ENCODE assay signal across 3 cellular contexts in the genomic region with DNA sequence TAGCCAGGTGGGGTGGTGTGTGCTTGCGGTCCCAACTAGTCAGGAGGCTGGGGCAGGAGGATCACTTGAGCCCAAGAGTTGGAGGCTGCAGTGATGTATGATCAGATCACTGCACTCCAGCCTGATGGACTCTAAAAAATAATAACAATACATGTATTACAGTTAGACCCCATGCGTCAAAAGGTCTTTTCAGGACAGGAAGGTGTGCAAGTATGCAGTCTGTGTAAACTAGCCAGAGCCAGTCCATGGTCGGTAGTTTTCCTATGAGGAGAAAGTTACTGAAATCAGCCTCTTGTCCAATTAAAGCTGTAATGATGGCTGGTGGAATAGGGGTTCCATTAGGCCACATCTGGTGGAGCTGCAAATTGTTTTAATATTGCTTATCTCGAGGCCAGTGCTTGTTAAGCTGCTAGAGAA.
A peak's percentile ranks its signal among the peaks of the same experiment; 100 is the strongest.
TF ChIP-seq lines count a peak whose summit lies in the region.

No MANE protein-coding gene starts in this region.

TF ChIP-seq in SK-N-SH, 30 proteins besides CTCF, POLR2A, EP300 and RAD21:
- TF ChIP-seq GATA2 (CRISPR knock-in tag; IDR thresholded peaks at IDR 0.05) (peak; percentile 46), TCF12 (IDR thresholded peaks at IDR 0.05) (no peak), MEF2A (IDR thresholded peaks at IDR 0.05; ENCODE audit: borderline replicate concordance, low read depth) (no peak), ELF1 (IDR thresholded peaks at IDR 0.05) (no peak), CHD2 (IDR thresholded peaks at IDR 0.05; ENCODE audit: low read length, partially characterized antibody) (no peak), POLR2AphosphoS5 (IDR thresholded peaks at IDR 0.05; ENCODE audit: low read depth, low read length) (no peak), USF1 (IDR thresholded peaks at IDR 0.05; ENCODE audit: borderline replicate concordance, low read depth) (no peak), REST (IDR thresholded peaks at IDR 0.05; ENCODE audit: low read depth, low read length) (no peak), GABPA (IDR thresholded peaks at IDR 0.05; ENCODE audit: low read depth) (no peak), JUND (IDR thresholded peaks at IDR 0.05) (no peak), SIN3A (IDR thresholded peaks at IDR 0.05; ENCODE audit: borderline replicate concordance, low read depth, low read length) (no peak), RCOR1 (IDR thresholded peaks at IDR 0.05; ENCODE audit: low read length) (0 out of 2 replicates have a peak, but pooled peaks have one; percentile 57)
- TF ChIP-seq, protein P1, sequence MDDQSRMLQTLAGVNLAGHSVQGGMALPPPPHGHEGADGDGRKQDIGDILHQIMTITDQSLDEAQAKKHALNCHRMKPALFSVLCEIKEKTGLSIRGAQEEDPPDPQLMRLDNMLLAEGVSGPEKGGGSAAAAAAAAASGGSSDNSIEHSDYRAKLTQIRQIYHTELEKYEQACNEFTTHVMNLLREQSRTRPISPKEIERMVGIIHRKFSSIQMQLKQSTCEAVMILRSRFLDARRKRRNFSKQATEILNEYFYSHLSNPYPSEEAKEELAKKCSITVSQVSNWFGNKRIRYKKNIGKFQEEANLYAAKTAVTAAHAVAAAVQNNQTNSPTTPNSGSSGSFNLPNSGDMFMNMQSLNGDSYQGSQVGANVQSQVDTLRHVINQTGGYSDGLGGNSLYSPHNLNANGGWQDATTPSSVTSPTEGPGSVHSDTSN (IDR thresholded peaks at IDR 0.05) = no peak
- TF ChIP-seq, protein P2, sequence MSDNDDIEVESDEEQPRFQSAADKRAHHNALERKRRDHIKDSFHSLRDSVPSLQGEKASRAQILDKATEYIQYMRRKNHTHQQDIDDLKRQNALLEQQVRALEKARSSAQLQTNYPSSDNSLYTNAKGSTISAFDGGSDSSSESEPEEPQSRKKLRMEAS (IDR thresholded peaks at IDR 0.05; ENCODE audit: low read depth) = no peak

TF ChIP-seq in SK-N-SH treated with all-trans-retinoic acid at 6 μM for 48 hours, 23 proteins besides CTCF, POLR2A, EP300 and RAD21:
- TF ChIP-seq ZNF565 (CRISPR knock-in tag; conservative IDR thresholded peaks at IDR 0.05; ENCODE audit: low read depth) (no peak), ZC3H10 (CRISPR knock-in tag; IDR thresholded peaks at IDR 0.05) (no peak), PPARA (CRISPR knock-in tag; IDR thresholded peaks at IDR 0.05; ENCODE audit: borderline replicate concordance) (no peak), ZNF8 (CRISPR knock-in tag; IDR thresholded peaks at IDR 0.05) (no peak), RARB (CRISPR knock-in tag; IDR thresholded peaks at IDR 0.05) (no peak), OSR1 (CRISPR knock-in tag; IDR thresholded peaks at IDR 0.05) (no peak), CSRNP3 (CRISPR knock-in tag; IDR thresholded peaks at IDR 0.05) (no peak), CSDC2 (CRISPR knock-in tag; IDR thresholded peaks at IDR 0.05) (no peak), ISL1 (CRISPR knock-in tag; IDR thresholded peaks at IDR 0.05) (no peak), TSHZ2 (CRISPR knock-in tag; IDR thresholded peaks at IDR 0.05) (no peak)
- TF ChIP-seq, protein P3, sequence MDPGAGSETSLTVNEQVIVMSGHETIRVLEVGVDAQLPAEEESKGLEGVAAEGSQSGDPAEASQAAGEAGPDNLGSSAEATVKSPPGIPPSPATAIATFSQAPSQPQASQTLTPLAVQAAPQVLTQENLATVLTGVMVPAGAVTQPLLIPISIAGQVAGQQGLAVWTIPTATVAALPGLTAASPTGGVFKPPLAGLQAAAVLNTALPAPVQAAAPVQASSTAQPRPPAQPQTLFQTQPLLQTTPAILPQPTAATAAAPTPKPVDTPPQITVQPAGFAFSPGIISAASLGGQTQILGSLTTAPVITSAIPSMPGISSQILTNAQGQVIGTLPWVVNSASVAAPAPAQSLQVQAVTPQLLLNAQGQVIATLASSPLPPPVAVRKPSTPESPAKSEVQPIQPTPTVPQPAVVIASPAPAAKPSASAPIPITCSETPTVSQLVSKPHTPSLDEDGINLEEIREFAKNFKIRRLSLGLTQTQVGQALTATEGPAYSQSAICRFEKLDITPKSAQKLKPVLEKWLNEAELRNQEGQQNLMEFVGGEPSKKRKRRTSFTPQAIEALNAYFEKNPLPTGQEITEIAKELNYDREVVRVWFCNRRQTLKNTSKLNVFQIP (CRISPR knock-in tag; IDR thresholded peaks at IDR 0.05; ENCODE audit: borderline replicate concordance, low read depth) = no peak

TF ChIP-seq in WTC11, 78 proteins besides CTCF, POLR2A, EP300 and RAD21:
- TF ChIP-seq, protein P4, sequence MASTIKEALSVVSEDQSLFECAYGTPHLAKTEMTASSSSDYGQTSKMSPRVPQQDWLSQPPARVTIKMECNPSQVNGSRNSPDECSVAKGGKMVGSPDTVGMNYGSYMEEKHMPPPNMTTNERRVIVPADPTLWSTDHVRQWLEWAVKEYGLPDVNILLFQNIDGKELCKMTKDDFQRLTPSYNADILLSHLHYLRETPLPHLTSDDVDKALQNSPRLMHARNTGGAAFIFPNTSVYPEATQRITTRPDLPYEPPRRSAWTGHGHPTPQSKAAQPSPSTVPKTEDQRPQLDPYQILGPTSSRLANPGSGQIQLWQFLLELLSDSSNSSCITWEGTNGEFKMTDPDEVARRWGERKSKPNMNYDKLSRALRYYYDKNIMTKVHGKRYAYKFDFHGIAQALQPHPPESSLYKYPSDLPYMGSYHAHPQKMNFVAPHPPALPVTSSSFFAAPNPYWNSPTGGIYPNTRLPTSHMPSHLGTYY (CRISPR knock-in tag; IDR thresholded peaks at IDR 0.05) = no peak
- TF ChIP-seq NFYB (CRISPR knock-in tag; conservative IDR thresholded peaks at IDR 0.05; ENCODE audit: low read depth) = no peak
- no peak for TF ChIP-seq ARID4B (CRISPR knock-in tag; IDR thresholded peaks at IDR 0.05; ENCODE audit: borderline replicate concordance)
- TF ChIP-seq SMAD4 (CRISPR knock-in tag; IDR thresholded peaks at IDR 0.05) = no peak
- no peak for TF ChIP-seq TP53 (CRISPR knock-in tag; IDR thresholded peaks at IDR 0.05)
- TF ChIP-seq, protein P5, sequence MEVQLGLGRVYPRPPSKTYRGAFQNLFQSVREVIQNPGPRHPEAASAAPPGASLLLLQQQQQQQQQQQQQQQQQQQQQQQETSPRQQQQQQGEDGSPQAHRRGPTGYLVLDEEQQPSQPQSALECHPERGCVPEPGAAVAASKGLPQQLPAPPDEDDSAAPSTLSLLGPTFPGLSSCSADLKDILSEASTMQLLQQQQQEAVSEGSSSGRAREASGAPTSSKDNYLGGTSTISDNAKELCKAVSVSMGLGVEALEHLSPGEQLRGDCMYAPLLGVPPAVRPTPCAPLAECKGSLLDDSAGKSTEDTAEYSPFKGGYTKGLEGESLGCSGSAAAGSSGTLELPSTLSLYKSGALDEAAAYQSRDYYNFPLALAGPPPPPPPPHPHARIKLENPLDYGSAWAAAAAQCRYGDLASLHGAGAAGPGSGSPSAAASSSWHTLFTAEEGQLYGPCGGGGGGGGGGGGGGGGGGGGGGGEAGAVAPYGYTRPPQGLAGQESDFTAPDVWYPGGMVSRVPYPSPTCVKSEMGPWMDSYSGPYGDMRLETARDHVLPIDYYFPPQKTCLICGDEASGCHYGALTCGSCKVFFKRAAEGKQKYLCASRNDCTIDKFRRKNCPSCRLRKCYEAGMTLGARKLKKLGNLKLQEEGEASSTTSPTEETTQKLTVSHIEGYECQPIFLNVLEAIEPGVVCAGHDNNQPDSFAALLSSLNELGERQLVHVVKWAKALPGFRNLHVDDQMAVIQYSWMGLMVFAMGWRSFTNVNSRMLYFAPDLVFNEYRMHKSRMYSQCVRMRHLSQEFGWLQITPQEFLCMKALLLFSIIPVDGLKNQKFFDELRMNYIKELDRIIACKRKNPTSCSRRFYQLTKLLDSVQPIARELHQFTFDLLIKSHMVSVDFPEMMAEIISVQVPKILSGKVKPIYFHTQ (CRISPR knock-in tag; IDR thresholded peaks at IDR 0.05) = no peak
- TF ChIP-seq, protein P6, sequence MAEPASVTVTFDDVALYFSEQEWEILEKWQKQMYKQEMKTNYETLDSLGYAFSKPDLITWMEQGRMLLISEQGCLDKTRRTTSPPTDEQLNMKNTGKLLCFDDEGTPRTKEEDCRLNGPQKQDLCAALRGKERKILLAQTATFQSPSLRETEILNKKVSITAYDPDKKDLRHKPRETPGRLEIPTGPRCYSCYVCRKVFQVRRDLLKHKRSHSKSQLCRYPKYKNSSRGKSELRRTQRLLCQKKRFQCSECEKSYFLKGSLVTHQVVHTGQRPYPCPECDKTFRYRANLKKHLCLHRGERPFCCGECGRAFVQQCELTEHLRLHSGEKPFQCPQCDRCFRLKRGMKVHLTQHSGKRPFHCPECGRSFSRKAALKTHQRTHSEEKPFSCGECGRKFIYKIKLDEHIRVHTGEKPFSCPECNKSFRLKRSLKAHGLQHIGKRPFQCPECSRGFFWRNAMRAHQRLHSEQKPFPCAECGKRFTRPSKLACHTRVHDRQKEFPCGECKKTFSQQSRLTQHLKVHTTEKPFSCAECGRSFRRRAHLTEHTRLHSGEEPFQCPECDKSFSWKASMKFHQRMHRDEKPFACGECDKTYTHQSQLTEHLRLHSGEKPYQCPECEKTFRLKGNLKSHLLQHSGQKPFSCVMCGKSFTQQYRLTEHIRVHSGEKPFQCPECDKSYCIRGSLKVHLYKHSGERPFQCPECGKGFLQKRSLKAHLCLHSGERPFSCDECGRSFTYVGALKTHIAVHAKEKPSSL (CRISPR knock-in tag; conservative IDR thresholded peaks at IDR 0.05) = no peak
- no peak for TF ChIP-seq ZNF416 (CRISPR knock-in tag; IDR thresholded peaks at IDR 0.05)
- TF ChIP-seq, protein P7, sequence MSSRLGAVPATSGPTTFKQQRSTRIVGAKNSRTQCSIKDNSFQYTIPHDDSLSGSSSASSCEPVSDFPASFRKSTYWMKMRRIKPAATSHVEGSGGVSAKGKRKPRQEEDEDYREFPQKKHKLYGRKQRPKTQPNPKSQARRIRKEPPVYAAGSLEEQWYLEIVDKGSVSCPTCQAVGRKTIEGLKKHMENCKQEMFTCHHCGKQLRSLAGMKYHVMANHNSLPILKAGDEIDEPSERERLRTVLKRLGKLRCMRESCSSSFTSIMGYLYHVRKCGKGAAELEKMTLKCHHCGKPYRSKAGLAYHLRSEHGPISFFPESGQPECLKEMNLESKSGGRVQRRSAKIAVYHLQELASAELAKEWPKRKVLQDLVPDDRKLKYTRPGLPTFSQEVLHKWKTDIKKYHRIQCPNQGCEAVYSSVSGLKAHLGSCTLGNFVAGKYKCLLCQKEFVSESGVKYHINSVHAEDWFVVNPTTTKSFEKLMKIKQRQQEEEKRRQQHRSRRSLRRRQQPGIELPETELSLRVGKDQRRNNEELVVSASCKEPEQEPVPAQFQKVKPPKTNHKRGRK (CRISPR knock-in tag; IDR thresholded peaks at IDR 0.05; ENCODE audit: borderline replicate concordance) = no peak
- TF ChIP-seq ZNF317 (CRISPR knock-in tag; IDR thresholded peaks at IDR 0.05; ENCODE audit: borderline replicate concordance, low read depth) = no peak
- no peak for TF ChIP-seq CREM (CRISPR knock-in tag; IDR thresholded peaks at IDR 0.05)
